In the genomic region with DNA sequence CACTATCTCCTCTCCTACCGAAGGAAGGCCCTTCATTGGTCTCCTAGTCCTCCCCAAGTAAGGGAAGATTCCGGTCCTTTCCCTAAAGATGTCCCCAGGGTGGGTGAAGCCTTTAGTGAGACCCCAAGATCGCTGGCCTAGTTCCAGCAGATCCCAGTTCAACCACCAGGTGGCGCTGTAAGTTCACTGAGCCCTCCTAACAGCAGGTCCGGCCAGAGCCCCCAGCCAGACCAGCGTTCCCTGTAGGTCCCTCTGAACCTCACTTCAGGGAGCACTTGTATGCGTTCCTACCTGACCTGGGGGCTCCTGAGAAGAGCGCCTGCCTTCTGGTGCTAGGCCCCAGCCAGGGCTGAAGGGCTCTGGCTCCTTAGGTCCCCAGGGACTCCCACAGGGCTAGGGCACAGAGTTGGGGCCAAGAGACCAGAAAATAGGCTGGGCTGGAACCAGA, we compare ENCODE assay signal across 8 cellular contexts.
DNase-seq lines count a peak whose midpoint lies in the region; ATAC-seq lines count a peak whose summit lies in the region.

No MANE protein-coding gene starts in this region.

- ATAC-seq in GM21526 (IDR thresholded peaks at IDR 0.05; ENCODE audit: low FRiP score, unreplicated experiment) (peak; percentile 56), GM19452 (IDR thresholded peaks at IDR 0.05; ENCODE audit: unreplicated experiment) (no peak)

- DNase-seq in COLO668 (lab: John Stamatoyannopoulos, UW; ENCODE audit: unreplicated experiment) (peak; percentile 64), NCI-H1694 (lab: John Stamatoyannopoulos, UW) (peak; percentile 78), caudate nucleus (lab: John Stamatoyannopoulos, UW) (peak in 53 of 61 donors; percentile 5 to 79 (median 45)), left kidney (ENCODE audit: low read depth, low spot score) (peak; percentile 87)
- peak in 3 of 4 experiments; percentile 19 to 60 (median 49) for DNase-seq in activated CD4-positive, CD25-positive, alpha-beta regulatory T cell (lab: John Stamatoyannopoulos, UW)
- peak; percentile 43 to 69 for DNase-seq in stimulated activated CD4-positive, alpha-beta T cell treated with anti-CD3 and anti-CD28 coated beads, Interleukin-4, amount 100 ng/mL, for 48 hours (ENCODE audit: low read depth in 2 of 2)

- H3K27ac ChIP-seq in caudate nucleus (ENCODE audit: low read depth, low read length) = no peak overlapping the region
